27 cellular contexts compared by ENCODE assay signal in genomic region chr3:75115695-75116094, GRCh38.
"Had no signal": no experiment of that assay in that cellular context is flagged by ENCODE, and none has a peak within 500 bp of the region (broad histone marks: within the 10 kb centered on the region; RNA-seq: fewer than 3 reads in every experiment).

No MANE protein-coding gene starts in this region.

- H3K27ac ChIP-seq: stomach, suprapubic skin, testis, thoracic aorta, thyroid gland, tibial artery, tibial nerve, transverse colon, upper lobe of left lung, upper lobe of right lung, uterus, vagina had no signal

- H3K4me3 ChIP-seq: stomach, suprapubic skin, testis, thoracic aorta, thyroid gland, tibial artery, tibial nerve, transverse colon, upper lobe of left lung, upper lobe of right lung, uterus, vagina had no signal

- H3K27me3 ChIP-seq: stomach, suprapubic skin, testis, thyroid gland, tibial artery, tibial nerve, transverse colon, upper lobe of left lung, upper lobe of right lung, uterus, vagina had no signal

- H3K9me3 ChIP-seq: suprapubic skin, testis, thoracic aorta, thyroid gland, tibial artery, tibial nerve, transverse colon, upper lobe of left lung, upper lobe of right lung, uterus, vagina had no signal

- DNase-seq: stimulated activated CD4-positive, alpha-beta T cell treated with anti-CD3 and anti-CD28 coated beads, Interleukin-2, amount 100 ng/mL, for 48 hours; stimulated activated CD4-positive, alpha-beta T cell treated with anti-CD3 and anti-CD28 coated beads, Interleukin-4, amount 100 ng/mL, for 1 hour; stimulated activated CD4-positive, alpha-beta T cell treated with anti-CD3 and anti-CD28 coated beads, Interleukin-4, amount 100 ng/mL, for 24 hours; stimulated activated CD4-positive, alpha-beta T cell treated with anti-CD3 and anti-CD28 coated beads, Interleukin-4, amount 100 ng/mL, for 4 hours; stimulated activated CD8-positive, alpha-beta memory T cell treated with anti-CD3 and anti-CD28 coated beads, Interleukin-4, amount 100 ng/mL, for 48 hours; stimulated activated naive B cell treated with anti-CD40 and anti-IgM and Interleukin-4, amounts not matched to agents 10 μg/mL and 1 μg/mL and 100 μg/mL, for 72 hours; stimulated activated naive CD4-positive, alpha-beta T cell; stimulated activated naive CD4-positive, alpha-beta T cell treated with Interleukin-2 at 50 U/mL for 16 hours; stimulated activated naive CD8-positive, alpha-beta T cell treated with anti-CD3 and anti-CD28 coated beads, Interleukin-15, amount 100 ng/mL, for 72 hours; stimulated activated naive CD8-positive, alpha-beta T cell treated with anti-CD3 and anti-CD28 coated beads, Interleukin-15, Interleukin-2, amounts not matched to agents 100 U/mL and 50 U/mL, for 24 hours; stomach; substantia nigra; testis; thyroid gland; tibial artery; transverse colon; trophoblast cell; upper lobe of left lung; upper lobe of right lung; uterus had no signal

- ATAC-seq: stimulated activated effector memory CD8-positive, alpha-beta T cell treated with anti-CD3 and anti-CD28 coated beads, Interleukin-12 subunit alpha, Interleukin-12 subunit beta, amount 100 ng/mL, for 72 hours; stimulated activated memory B cell treated with anti-CD40 and anti-IgM and Interleukin-4, amounts not matched to agents 10 μg/mL and 1 μg/mL and 100 μg/mL, for 72 hours; stimulated activated naive B cell treated with anti-CD40 and anti-IgM and Interleukin-4, amounts not matched to agents 10 μg/mL and 1 μg/mL and 100 μg/mL, for 72 hours; stimulated activated naive CD8-positive, alpha-beta T cell treated with anti-CD3 and anti-CD28 coated beads, Interleukin-15, amount 100 ng/mL, for 72 hours; stimulated activated naive CD8-positive, alpha-beta T cell treated with anti-CD3 and anti-CD28 coated beads, Interleukin-15, Interleukin-2, amounts not matched to agents 100 U/mL and 50 U/mL, for 24 hours; upper lobe of right lung had no signal

- FAIRE-seq: urothelium cell line had no signal

- H3K4me1 ChIP-seq: stomach, suprapubic skin, testis, thyroid gland, tibial artery, tibial nerve, transverse colon, upper lobe of left lung, upper lobe of right lung, uterus, vagina had no signal

- H3K36me3 ChIP-seq: stomach, suprapubic skin, thoracic aorta, thyroid gland, tibial artery, tibial nerve, transverse colon, upper lobe of left lung, upper lobe of right lung, uterus, vagina had no signal
